Comparison of ENCODE assay signal across 2 cellular contexts in the genomic region with DNA sequence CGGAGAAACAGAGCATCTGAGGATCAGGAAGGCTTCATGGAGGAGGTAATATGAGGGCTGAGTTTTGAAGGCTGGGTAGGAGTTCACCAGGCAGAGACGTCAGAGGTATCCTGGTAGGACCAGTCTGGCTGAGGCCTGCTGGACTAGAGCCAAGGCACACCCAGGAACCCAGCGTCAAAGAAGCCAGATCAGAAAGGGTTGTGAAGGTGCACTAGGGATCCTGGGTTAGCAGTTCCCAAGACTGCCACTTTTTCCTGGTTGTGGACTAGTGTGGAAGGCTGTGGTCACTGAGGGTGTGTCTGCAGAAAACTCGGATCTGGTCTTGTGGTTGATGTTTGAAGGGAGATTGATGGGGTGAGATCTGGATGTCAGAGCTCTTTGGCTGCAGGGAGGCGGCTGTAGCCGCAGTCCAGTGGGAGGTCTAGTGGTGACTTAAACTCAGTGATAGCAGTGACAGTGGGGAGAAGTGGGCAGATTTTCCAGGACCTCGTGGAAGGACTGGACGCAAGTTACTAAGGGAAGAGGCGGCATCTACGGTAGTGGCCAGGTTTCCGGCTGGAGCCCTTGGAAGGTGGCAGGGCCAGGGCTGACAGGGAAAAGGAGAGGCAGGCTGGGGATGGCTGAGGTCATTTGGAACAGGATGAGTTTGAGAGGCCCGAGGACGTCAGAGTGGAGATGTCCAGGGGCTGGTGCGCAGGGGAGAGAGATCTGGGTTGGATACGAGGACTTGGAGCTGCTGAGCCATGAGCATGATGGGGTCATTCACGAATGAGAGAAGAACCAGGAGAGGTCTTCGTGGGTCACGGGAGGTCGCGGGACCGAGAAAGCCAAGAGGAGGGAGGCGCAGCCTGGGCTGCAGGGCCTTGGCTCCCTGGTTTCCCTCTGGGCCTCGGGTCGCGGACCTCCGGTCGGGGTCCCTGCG.
TF ChIP-seq lines count a peak whose summit lies in the region.

No MANE protein-coding gene starts in this region.

TF ChIP-seq in GM12891, 5 proteins besides CTCF, POLR2A, EP300 and RAD21 (continued from another document):
- TF ChIP-seq POLR2AphosphoS5 (IDR thresholded peaks at IDR 0.05; ENCODE audit: low read depth, low read length) (no peak; the same call in 1 of the 2 replicates), POU2F2 (IDR thresholded peaks at IDR 0.05; ENCODE audit: low read depth, low read length) (no peak), PAX5 (IDR thresholded peaks at IDR 0.05; ENCODE audit: insufficient read depth, low read length, severe bottlenecking) (no peak), TAF1 (IDR thresholded peaks at IDR 0.05; ENCODE audit: low read depth, low read length) (no peak)

TF ChIP-seq in liver, 16 proteins besides CTCF, POLR2A, EP300 and RAD21 (continued from another document):
- TF ChIP-seq FOXA2 (IDR thresholded peaks at IDR 0.05), result no peak
